ENCODE assay signal across 25 cellular contexts in the genomic region with DNA sequence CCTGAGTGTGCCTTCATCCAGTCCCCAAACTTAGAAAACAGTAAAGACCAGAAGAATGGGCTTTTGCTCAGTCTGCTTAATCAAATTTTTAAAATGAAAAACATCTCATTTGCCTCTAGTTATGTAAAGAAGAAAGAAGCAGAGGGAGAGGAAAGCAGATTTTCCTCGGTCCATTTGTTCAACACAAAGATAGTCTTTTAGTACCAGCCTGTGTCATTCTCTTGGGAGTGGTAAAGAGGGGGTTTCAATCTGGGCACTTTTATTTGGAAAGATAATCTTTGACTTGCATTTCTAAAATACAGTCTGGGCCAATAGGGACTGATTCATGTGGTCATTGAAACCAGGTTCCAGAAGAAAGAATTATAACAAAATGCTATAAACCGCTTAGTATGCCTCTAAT. TPM values are rescaled to one million over a fixed set of nuclear protein-coding genes. Genes with fewer than 3 reads are reported as not detected.
DNase-seq lines count a peak whose midpoint lies in the region; ATAC-seq and TF ChIP-seq lines count a peak whose summit lies in the region.
"Had no signal": no experiment of that assay in that cellular context is flagged by ENCODE, and none has a peak within 500 bp of the region (broad histone marks: within the 10 kb centered on the region; RNA-seq: fewer than 3 reads in every experiment).

No MANE protein-coding gene starts in this region.

- H2AFZ ChIP-seq in Karpas-422 (ENCODE audit: low read length), result no peak overlapping the region

- peak overlapping the region; percentile 64 for H3K4me2 ChIP-seq in Karpas-422 (ENCODE audit: low read depth, low read length, poor library complexity, severe bottlenecking)
- H3K4me2 ChIP-seq: BLaER1 treated with 17β-estradiol and CSF1 and Interleukin-3, amounts not matched to agents 10 nM and 100 nM; KMS-11 had no signal

- TF ChIP-seq CTCF in brain (conservative IDR thresholded peaks at IDR 0.05), result no peak
- no peak for TF ChIP-seq CTCF in nephron (IDR thresholded peaks at IDR 0.05; ENCODE audit: unreplicated experiment in 3 of 3)
- no peak for TF ChIP-seq CTCF in psoas muscle (IDR thresholded peaks at IDR 0.05)
- no peak for TF ChIP-seq CTCF in uterus (IDR thresholded peaks at IDR 0.05)

- H3K9me3 Mint-ChIP-seq in brain (no peaks in the 10 kb centered on the region), nephron (no peaks in the 10 kb centered on the region)
- H3K9me3 Mint-ChIP-seq: CD4-positive, alpha-beta T cell; HFFc6; IgD-negative memory B cell had no signal

- peak overlapping the region; percentile 10 to 92 (median 78) for H3K27ac Mint-ChIP-seq in brain
- peak overlapping the region; percentile 23 to 80 (median 68) for H3K27ac Mint-ChIP-seq in nephron
- H3K27ac Mint-ChIP-seq: CD4-positive, alpha-beta T cell; HFFc6; IgD-negative memory B cell had no signal

- peak overlapping the region; percentile 29; the same call in 1 of the 2 replicates for H3K9ac ChIP-seq in Karpas-422 (ENCODE audit: low read length)
- H3K9ac ChIP-seq: BLaER1 treated with 17β-estradiol and CSF1 and Interleukin-3, amounts not matched to agents 10 nM and 100 nM; KMS-11 had no signal

- H3K4me1 Mint-ChIP-seq in brain (peaks cover 41% of the 10 kb centered on the region), nephron (peaks cover 43% of the 10 kb centered on the region)
- H3K4me1 Mint-ChIP-seq: IgD-negative memory B cell had no signal

- H4K20me1 ChIP-seq in Karpas-422 (ENCODE audit: insufficient read depth, low read depth, low read length), result no peaks in the 10 kb centered on the region
- H4K20me1 ChIP-seq: BLaER1 treated with 17β-estradiol and CSF1 and Interleukin-3, amounts not matched to agents 10 nM and 100 nM had no signal

- H3K27ac ChIP-seq in Karpas-422 (ENCODE audit: low read length) (peak overlapping the region; percentile 66), psoas muscle (no peak overlapping the region), uterus (no peak overlapping the region)
- H3K27ac ChIP-seq: BLaER1 treated with 17β-estradiol and CSF1 and Interleukin-3, amounts not matched to agents 10 nM and 100 nM; HL-60; KMS-11 had no signal

- TF ChIP-seq POLR2A in uterus (IDR thresholded peaks at IDR 0.05), result no peak

- no peaks in the 10 kb centered on the region for H3K79me2 ChIP-seq in Karpas-422 (ENCODE audit: low read length)

- intact Hi-C loops in psoas muscle (cut with DNase I) (no loop called here), uterus (cut with DNase I; ENCODE audit: low total_unique reads) (no loop called here)

- H3K36me3 Mint-ChIP-seq in brain, result peaks cover 19% of the 10 kb centered on the region
- peaks cover 15% of the 10 kb centered on the region for H3K36me3 Mint-ChIP-seq in nephron (ENCODE audit: low read depth)
- H3K36me3 Mint-ChIP-seq: IgD-negative memory B cell had no signal

- H3K27me3 ChIP-seq in Karpas-422 (ENCODE audit: low read length) (no peaks in the 10 kb centered on the region), psoas muscle (ENCODE audit: insufficient read depth in 3 of 3, low read length in 2 of 3) (no peaks in the 10 kb centered on the region), uterus (no peaks in the 10 kb centered on the region)

- no peaks in the 10 kb centered on the region for H3K9me3 ChIP-seq in Karpas-422 (ENCODE audit: low read length)
- H3K9me3 ChIP-seq in psoas muscle, result no peaks in the 10 kb centered on the region
- no peaks in the 10 kb centered on the region for H3K9me3 ChIP-seq in uterus
- H3K9me3 ChIP-seq: BLaER1 treated with 17β-estradiol and CSF1 and Interleukin-3, amounts not matched to agents 10 nM and 100 nM; HAP-1 had no signal

- H3K27me3 Mint-ChIP-seq in brain, result peaks cover 3% of the 10 kb centered on the region
- H3K27me3 Mint-ChIP-seq in nephron (ENCODE audit: low read depth), result no peaks in the 10 kb centered on the region
- H3K27me3 Mint-ChIP-seq: CD4-positive, alpha-beta T cell had no signal

- 73 to 84% (median 80%) methylated on average over 2 of the region's 2 CpGs for WGBS in psoas muscle, 3 donors

- H3K4me3 ChIP-seq in Karpas-422 (ENCODE audit: low read length), result peak overlapping the region; percentile 36; the same call in 1 of the 2 replicates
- H3K4me3 ChIP-seq in psoas muscle, result no peak overlapping the region
- no peak overlapping the region for H3K4me3 ChIP-seq in uterus
- H3K4me3 ChIP-seq: BLaER1 treated with 17β-estradiol and CSF1 and Interleukin-3, amounts not matched to agents 10 nM and 100 nM; HAP-1 had no signal

- H3K4me1 ChIP-seq in Karpas-422 (ENCODE audit: low read length) (peaks cover 33% of the 10 kb centered on the region), psoas muscle (no peaks in the 10 kb centered on the region), uterus (no peaks in the 10 kb centered on the region)
- H3K4me1 ChIP-seq: BLaER1 treated with 17β-estradiol and CSF1 and Interleukin-3, amounts not matched to agents 10 nM and 100 nM; HAP-1 had no signal

- H3K4me3 Mint-ChIP-seq in brain (peak overlapping the region in 1 of 5 experiments; percentile 18), nephron (no peak overlapping the region)
- H3K4me3 Mint-ChIP-seq: CD4-positive, alpha-beta T cell; HFFc6; IgD-negative memory B cell had no signal

- DNase-seq in Karpas-422, result peak; percentile 54
- DNase-seq in NCI-H2171 (lab: John Stamatoyannopoulos, UW), result peak; percentile 37
- no peak for DNase-seq in NCI-H2029 treated with DMSO at 0.1 percent for 48 hours (lab: John Stamatoyannopoulos, UW)
- no peak for DNase-seq in psoas muscle
- DNase-seq in uterus, result no peak
- DNase-seq: AML-193; CD4-positive, alpha-beta T cell; GOT3; HFFc6; NCI-H1105; NCI-H1436 treated with DMSO at 0.1 percent for 48 hours; NCI-H2029; NCI-H345; SHP77 treated with DMSO at 0.1 percent for 48 hours; T-helper 1 cell had no signal

- H3K9me2 ChIP-seq in Karpas-422 (replicated peaks; ENCODE audit: insufficient read depth, low read length), result no peaks in the 10 kb centered on the region

- H3K36me3 ChIP-seq in Karpas-422 (ENCODE audit: insufficient read depth, low read length) (no peaks in the 10 kb centered on the region), psoas muscle (ENCODE audit: insufficient read depth in 1 of 2, low read depth in 1 of 2) (peaks cover 0 to 14% of the 10 kb centered on the region in 2 donors), uterus (no peaks in the 10 kb centered on the region)
- H3K36me3 ChIP-seq: BLaER1 treated with 17β-estradiol and CSF1 and Interleukin-3, amounts not matched to agents 10 nM and 100 nM; HAP-1 had no signal

- no peak for ATAC-seq in HG02840 (IDR thresholded peaks at IDR 0.05; ENCODE audit: low FRiP score, unreplicated experiment)
- no peak for ATAC-seq in psoas muscle
- ATAC-seq: Panc1 had no signal

RNA-seq across cellular contexts. Expression of gene KREMEN1, which starts 29.5 kb away (rescaled TPM):
- total RNA-seq in Karpas-422 (2014; rRNA removed; shearing (Covaris generic); ENCODE audit: low replicate concordance), result not detected in 2 replicates
- 50.5 TPM for polyA plus RNA-seq in brain (ENCODE audit: insufficient read depth, low read depth, low replicate concordance)
- 10 to 100 TPM; 17.5 to 68.2 (median 38.0) TPM for total RNA-seq in psoas muscle
- 10 to 100 TPM in 1 of 3 donors, 1 to 10 TPM in 2; 7.7 to 13.9 (median 8.8) TPM for polyA plus RNA-seq in psoas muscle
- total RNA-seq in uterus, result 10 to 100 TPM in 3 of 4 donors, 1 to 10 TPM in 1; 5.9 to 25.1 (median 10.2) TPM
- total RNA-seq: CD4-positive, alpha-beta T cell; OCI-LY7 had no signal
- polyA plus RNA-seq: IgD-negative memory B cell had no signal

RNA-seq across cellular contexts. Expression of gene C22orf31, which starts 40.7 kb away (rescaled TPM):
- total RNA-seq in Karpas-422 (2014; rRNA removed; shearing (Covaris generic); ENCODE audit: low replicate concordance), result not detected in 2 replicates
- polyA plus RNA-seq in brain (ENCODE audit: insufficient read depth, low read depth, low replicate concordance) (0.36 TPM), psoas muscle (not detected)
- total RNA-seq in psoas muscle (not detected), uterus (not detected)
- total RNA-seq: CD4-positive, alpha-beta T cell; HFFc6; OCI-LY7 had no signal
- polyA plus RNA-seq: IgD-negative memory B cell had no signal

Comparison
In these comparisons a context has a peak if more than half of its experiments do, and no peak if none do; other contexts are left out.
1. DNase-seq: peak in Karpas-422 (single experiment) and NCI-H2171 (single experiment); none in NCI-H2029 treated with DMSO at 0.1 percent for 48 hours (single experiment), psoas muscle (0 of 2) and uterus (0 of 2).